2 cellular contexts compared by ENCODE assay signal in the genomic region with DNA sequence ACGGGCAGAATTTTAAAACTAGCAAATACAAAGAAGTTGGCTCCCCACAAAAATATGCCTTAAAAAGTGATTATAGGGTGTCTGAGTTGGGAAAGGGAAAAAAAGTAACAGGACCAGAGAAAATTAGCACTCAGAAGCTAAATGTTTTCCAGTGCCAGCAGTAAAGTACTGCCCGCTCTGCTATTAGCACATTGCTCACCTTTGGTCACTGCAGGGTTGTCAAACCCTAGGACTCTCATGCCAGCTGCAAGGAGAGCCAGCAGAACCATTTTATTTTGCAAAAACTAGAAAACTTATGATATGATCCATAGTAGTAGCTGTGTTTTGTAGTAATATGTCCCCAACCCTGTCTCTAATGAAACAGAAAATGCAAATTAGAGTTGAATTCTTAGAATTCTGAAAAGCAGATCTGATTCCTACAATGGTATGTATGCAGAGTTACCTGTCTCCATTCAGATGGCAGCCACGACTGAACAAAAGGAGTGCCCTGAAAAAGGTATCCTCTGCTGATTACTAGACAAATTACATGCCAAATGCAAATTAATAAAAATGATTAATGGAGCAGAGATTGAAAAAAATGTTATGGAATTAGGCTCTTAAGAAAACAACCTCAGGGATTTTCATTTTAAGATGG.
TF ChIP-seq lines count a peak whose summit lies in the region.

No MANE protein-coding gene starts in this region.

TF ChIP-seq in GM23338, 12 proteins besides CTCF, POLR2A, EP300 and RAD21:
- TF ChIP-seq, protein P1, sequence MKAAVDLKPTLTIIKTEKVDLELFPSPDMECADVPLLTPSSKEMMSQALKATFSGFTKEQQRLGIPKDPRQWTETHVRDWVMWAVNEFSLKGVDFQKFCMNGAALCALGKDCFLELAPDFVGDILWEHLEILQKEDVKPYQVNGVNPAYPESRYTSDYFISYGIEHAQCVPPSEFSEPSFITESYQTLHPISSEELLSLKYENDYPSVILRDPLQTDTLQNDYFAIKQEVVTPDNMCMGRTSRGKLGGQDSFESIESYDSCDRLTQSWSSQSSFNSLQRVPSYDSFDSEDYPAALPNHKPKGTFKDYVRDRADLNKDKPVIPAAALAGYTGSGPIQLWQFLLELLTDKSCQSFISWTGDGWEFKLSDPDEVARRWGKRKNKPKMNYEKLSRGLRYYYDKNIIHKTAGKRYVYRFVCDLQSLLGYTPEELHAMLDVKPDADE (IDR thresholded peaks at IDR 0.05): no peak
- TF ChIP-seq ZNF331 (CRISPR knock-in tag; IDR thresholded peaks at IDR 0.05; ENCODE audit: low read depth): no peak

TF ChIP-seq in H1, 55 proteins besides CTCF, POLR2A, EP300 and RAD21:
- TF ChIP-seq CEBPB (IDR thresholded peaks at IDR 0.05; ENCODE audit: low read depth, low read length): no peak
- TF ChIP-seq CBX5 (IDR thresholded peaks at IDR 0.05; ENCODE audit: low read depth, low read length): no peak
- no peak for TF ChIP-seq CHD2 (IDR thresholded peaks at IDR 0.05; ENCODE audit: low read length)
- TF ChIP-seq CREB1 (IDR thresholded peaks at IDR 0.05): no peak
- TF ChIP-seq TEAD4 (IDR thresholded peaks at IDR 0.05; ENCODE audit: low read depth, low read length): peak; percentile 40; the same call in 1 of the 2 replicates
